Comparison of ENCODE assay signal across 1 cellular context in the genomic region with DNA sequence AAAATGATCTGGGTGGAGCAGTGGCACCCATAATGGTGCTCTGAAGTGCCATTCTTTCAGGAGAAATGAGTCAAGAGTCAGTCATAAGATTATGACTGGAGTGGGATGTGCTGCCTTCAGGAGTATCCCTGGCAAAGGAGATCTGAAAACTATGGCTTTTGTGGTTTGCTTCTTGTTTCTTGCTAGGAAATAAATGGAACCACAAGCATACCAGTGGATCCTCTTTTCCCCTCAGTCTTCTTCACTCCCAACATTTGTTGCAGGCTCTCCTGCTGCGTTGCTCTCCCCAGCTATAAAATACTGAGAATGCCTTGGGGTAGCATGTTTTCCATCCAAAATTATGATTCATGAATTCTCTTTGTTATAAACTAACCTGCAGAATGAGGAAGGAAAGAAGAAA.
TF ChIP-seq lines count a peak whose summit lies in the region.

No MANE protein-coding gene starts in this region.

TF ChIP-seq in HepG2, 621 proteins besides CTCF, POLR2A, EP300 and RAD21 (continued from another document):
- no peak for TF ChIP-seq ZFYVE20 (CRISPR knock-in tag; IDR thresholded peaks at IDR 0.05; ENCODE audit: borderline replicate concordance, low read depth)
